Comparison of ENCODE assay signal across 1 cellular context in genomic region chr5:58013542-58014258, GRCh38.
TF ChIP-seq lines count a peak whose summit lies in the region.

No MANE protein-coding gene starts in this region.

TF ChIP-seq in K562, 482 proteins besides CTCF, POLR2A, EP300 and RAD21 (continued from another document):
- TF ChIP-seq CREB1 (IDR thresholded peaks at IDR 0.05) (0 out of 2 replicates have a peak, but pooled peaks have one; percentile 24), CREB1 (CRISPR knock-in tag; IDR thresholded peaks at IDR 0.05) (no peak), SMARCE1 (IDR thresholded peaks at IDR 0.05) (peak; percentile 84; the same call in 1 of the 2 replicates), STAT5A (IDR thresholded peaks at IDR 0.05; ENCODE audit: borderline replicate concordance, low read length) (peak; percentile 67; the same call in 1 of the 2 replicates), FOSL1 (tag; conservative IDR thresholded peaks at IDR 0.05) (0 out of 2 replicates have a peak, but pooled peaks have one; percentile 36), CCNT2 (IDR thresholded peaks at IDR 0.05; ENCODE audit: borderline replicate concordance, extremely low read depth, insufficient read length, low read depth, low read length) (peak; percentile 88), KLF16 (IDR thresholded peaks at IDR 0.05) (peak; percentile 70; the same call in 1 of the 2 replicates), CGGBP1 (CRISPR knock-in tag; IDR thresholded peaks at IDR 0.05) (no peak), ZMIZ1 (IDR thresholded peaks at IDR 0.05; ENCODE audit: low read depth in 2 of 2, low read length in 2 of 2) (0 out of 4 replicates have a peak, but pooled peaks of 1 of the 2 experiments have one; percentile 56), CBFA2T2 (conservative IDR thresholded peaks at IDR 0.05) (peak; percentile 90), POLR2AphosphoS5 (IDR thresholded peaks at IDR 0.05; ENCODE audit: control insufficient read depth, insufficient read depth, low read depth, low read length) (peak; percentile 51; the same call in 1 of the 2 replicates), FOS (IDR thresholded peaks at IDR 0.05; ENCODE audit: extremely low read depth, insufficient read length) (no peak), MTA1 (IDR thresholded peaks at IDR 0.05; ENCODE audit: borderline replicate concordance) (0 out of 2 replicates have a peak, but pooled peaks have one; percentile 21), CBFA2T3 (IDR thresholded peaks at IDR 0.05) (peak; percentile 94), FOXM1 (IDR thresholded peaks at IDR 0.05; ENCODE audit: low read depth) (peak; percentile 72; the same call in 1 of the 2 replicates), FOXM1 (CRISPR knock-in tag; IDR thresholded peaks at IDR 0.05; ENCODE audit: low read depth) (no peak), NRF1 (conservative IDR thresholded peaks at IDR 0.05 in 1 of 2, IDR thresholded peaks at IDR 0.05 in 1 of 2) (peak; percentile 58 to 64), ARID1B (IDR thresholded peaks at IDR 0.05) (peak; percentile 93), NBN (IDR thresholded peaks at IDR 0.05; ENCODE audit: low read depth) (no peak)
TF ChIP-seq in K562: peak in this region for 34.
